In the genomic region with DNA sequence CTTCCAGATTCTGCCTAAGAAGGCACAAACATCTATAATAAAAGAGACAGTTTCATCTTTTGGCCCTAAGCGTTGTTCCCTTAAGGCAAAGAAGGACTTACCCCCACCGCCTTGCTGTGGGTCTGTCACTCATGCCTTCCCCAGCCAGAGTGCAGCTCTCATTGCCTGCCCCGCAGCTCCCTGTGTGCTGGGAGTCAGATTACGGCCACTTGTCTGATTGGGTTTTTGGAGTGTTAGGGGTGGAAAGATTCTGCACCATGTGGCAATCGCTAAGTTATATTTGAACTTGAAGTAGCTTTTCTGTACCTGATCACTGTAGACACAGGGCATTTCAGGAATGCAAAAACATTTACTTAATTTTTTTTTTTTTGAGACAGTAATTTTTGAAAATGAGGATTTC, we compare ENCODE assay signal across 13 cellular contexts. TPM values are rescaled to one million over a fixed set of nuclear protein-coding genes. Genes with fewer than 3 reads are reported as not detected.
DNase-seq lines count a peak whose midpoint lies in the region; ATAC-seq lines count a peak whose summit lies in the region.
"Had no signal": no experiment of that assay in that cellular context is flagged by ENCODE, and none has a peak within 500 bp of the region (broad histone marks: within the 10 kb centered on the region; RNA-seq: fewer than 3 reads in every experiment).

A gene with protein sequence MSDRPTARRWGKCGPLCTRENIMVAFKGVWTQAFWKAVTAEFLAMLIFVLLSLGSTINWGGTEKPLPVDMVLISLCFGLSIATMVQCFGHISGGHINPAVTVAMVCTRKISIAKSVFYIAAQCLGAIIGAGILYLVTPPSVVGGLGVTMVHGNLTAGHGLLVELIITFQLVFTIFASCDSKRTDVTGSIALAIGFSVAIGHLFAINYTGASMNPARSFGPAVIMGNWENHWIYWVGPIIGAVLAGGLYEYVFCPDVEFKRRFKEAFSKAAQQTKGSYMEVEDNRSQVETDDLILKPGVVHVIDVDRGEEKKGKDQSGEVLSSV (minus strand): TSS at position 151 of the 400 bp plus-strand sequence. CDS start 18 bp downstream, at position 133.

- no peak within 1 kb of the TSS for H2BK5ac ChIP-seq in neuronal stem cell (ENCODE audit: low read length)

- no peak within 1 kb of the TSS for H2BK120ac ChIP-seq in neuronal stem cell (ENCODE audit: low read depth, low read length)

- no peak within 1 kb of the TSS for H4K8ac ChIP-seq in neuronal stem cell (ENCODE audit: low read depth, low read length)

- H3K36me3 ChIP-seq in H7 (replicated peaks; ENCODE audit: control insufficient read depth, insufficient read depth, low read length), result no peaks in the 10 kb centered on the region
- no peaks in the 10 kb centered on the region for H3K36me3 ChIP-seq in neuronal stem cell (replicated peaks in 1 of 2; ENCODE audit: control insufficient read depth in 2 of 2, insufficient read depth in 2 of 2, low read length in 2 of 2)

- no CpG with 5 or more reads among the region's 5 CpGs for WGBS in neuronal stem cell (ENCODE audit: extremely low coverage in 2 of 2, insufficient read length in 2 of 2, insufficient replicate concordance in 1 of 2), 2 donors

- no peak within 1 kb of the TSS for H2AK5ac ChIP-seq in neuronal stem cell (ENCODE audit: low read depth, low read length)

- in situ Hi-C loops in ACHN (cut with HindIII; ENCODE audit: low pct_ligation_motif_present, low pct_unique_long_range_greater_than_20kb, low sequenced_read_pairs), result no loop called here

- no peak within 1 kb of the TSS for H3K27ac ChIP-seq in neuronal stem cell (replicated peaks; ENCODE audit: low read length)
- H3K27ac ChIP-seq: hepatocyte had no signal

- H3K27me3 ChIP-seq in H7 (ENCODE audit: control insufficient read depth, insufficient read depth, low read length) (peaks cover 14% of the 10 kb centered on the region), neuronal stem cell (ENCODE audit: control insufficient read depth in 3 of 3, insufficient read depth in 3 of 3, low read depth in 1 of 3, low read length in 3 of 3) (peaks cover 0 to 15% (median 2%) of the 10 kb centered on the region in 3 experiments)

- H3K4me1 ChIP-seq in neuronal stem cell (ENCODE audit: control insufficient read depth in 2 of 2, insufficient read depth in 1 of 2, low read depth in 1 of 2, low read length in 2 of 2), result peaks cover 7 to 17% of the 10 kb centered on the region in 2 donors

- no peak within 1 kb of the TSS for H2BK15ac ChIP-seq in neuronal stem cell (ENCODE audit: low read length)

- H2BK12ac ChIP-seq in neuronal stem cell (ENCODE audit: low read length), result no peak within 1 kb of the TSS

- no peak within 1 kb of the TSS for H3K4ac ChIP-seq in neuronal stem cell (ENCODE audit: low read length)

- H3K23ac ChIP-seq in neuronal stem cell (ENCODE audit: low read depth, low read length, poor library complexity), result no peak within 1 kb of the TSS

- ATAC-seq in HG02610 (IDR thresholded peaks at IDR 0.05; ENCODE audit: unreplicated experiment), result no peak
- ATAC-seq: activated CD4-positive, alpha-beta T cell treated with anti-CD3 and anti-CD28 coated beads for 36 hours; activated T-helper 17 cell treated with anti-CD3 and anti-CD28 coated beads, Interleukin-2, amount 50 U/mL, for 72 hours had no signal

- no peak within 1 kb of the TSS for H3K9ac ChIP-seq in neuronal stem cell (ENCODE audit: low read depth, low read length, poor library complexity)

- H3K4me3 ChIP-seq in H7 (ENCODE audit: insufficient read depth, low read depth, low read length), result no peak within 1 kb of the TSS
- no peak within 1 kb of the TSS for H3K4me3 ChIP-seq in neuronal stem cell (ENCODE audit: low read length in 2 of 2)
- H3K4me3 ChIP-seq: hepatocyte had no signal

- H3K4me2 ChIP-seq in neuronal stem cell (ENCODE audit: insufficient read depth, low read length, poor library complexity, severe bottlenecking), result no peak within 1 kb of the TSS
- H3K4me2 ChIP-seq: hepatocyte had no signal

- peak; percentile 20 for DNase-seq in H7
- peak; percentile 62 for DNase-seq in NCI-H345 (lab: John Stamatoyannopoulos, UW)
- peak; percentile 21 for DNase-seq in globus pallidus (ENCODE audit: low spot score)
- DNase-seq in neuronal stem cell (ENCODE audit: low spot score), result no peak
- DNase-seq in ACHN, result no peak
- no peak for DNase-seq in mesenteric fat pad (ENCODE audit: low spot score)
- DNase-seq in OCI-M2 (lab: John Stamatoyannopoulos, UW; ENCODE audit: unreplicated experiment), result no peak
- DNase-seq: activated CD4-positive, alpha-beta T cell treated with anti-CD3 and anti-CD28 coated beads for 36 hours; T-helper 1 cell had no signal

- H2AFZ ChIP-seq in neuronal stem cell (ENCODE audit: low read length), result peak within 1 kb of the TSS; percentile 75
- H2AFZ ChIP-seq: hepatocyte had no signal

- H3K9me3 ChIP-seq in neuronal stem cell (replicated peaks in 1 of 2; ENCODE audit: control insufficient read depth in 2 of 2, insufficient read depth in 1 of 2, low read depth in 1 of 2, low read length in 2 of 2), result no peaks in the 10 kb centered on the region

- H3K79me1 ChIP-seq in neuronal stem cell (ENCODE audit: low read depth, low read length), result no peaks in the 10 kb centered on the region

- H4K91ac ChIP-seq in neuronal stem cell (ENCODE audit: low read depth, low read length, poor library complexity), result no peak within 1 kb of the TSS

- no peak within 1 kb of the TSS for H3K18ac ChIP-seq in neuronal stem cell (ENCODE audit: low read length)

- H3K14ac ChIP-seq in neuronal stem cell (ENCODE audit: low read length), result no peak within 1 kb of the TSS

RNA-seq across cellular contexts. Expression of the gene that starts here (rescaled TPM):
- total RNA-seq in H7 (2014; rRNA removed; shearing (Covaris generic)), result 0.69 and 1.00 TPM in 2 replicates
- 0.15 TPM for polyA plus RNA-seq in neuronal stem cell (2013, experiment 1 of 2)
- polyA plus RNA-seq in neuronal stem cell (2013, experiment 2 of 2), result 0.10 TPM
- not detected for total RNA-seq in mesenteric fat pad
- total RNA-seq: activated CD4-positive, alpha-beta T cell treated with anti-CD3 and anti-CD28 coated beads for 36 hours; activated T-helper 17 cell treated with anti-CD3 and anti-CD28 coated beads, Interleukin-2, amount 50 U/mL, for 72 hours; endothelial cell of umbilical vein had no signal
- polyA plus RNA-seq: endothelial cell of umbilical vein had no signal

Comparison
In these comparisons a context has a peak if more than half of its experiments do, and no peak if none do; other contexts are left out.
1. Peak in DNase-seq in H7; RNA of the gene not detected or under 1 TPM.
2. DNase-seq: peak in NCI-H345 (single experiment) and globus pallidus (single experiment); none in neuronal stem cell (single experiment), ACHN (single experiment), mesenteric fat pad (single experiment) and OCI-M2 (single experiment).